Comparison of ENCODE assay signal across 10 cellular contexts in genomic region chr9:74887981-74888370, GRCh38. TPM values are rescaled to one million over a fixed set of nuclear protein-coding genes. Genes with fewer than 3 reads are reported as not detected.
A peak's percentile ranks its signal among the peaks of the same experiment; 100 is the strongest.
DNase-seq lines count a peak whose midpoint lies in the region; ATAC-seq and TF ChIP-seq lines count a peak whose summit lies in the region.
"Had no signal": no experiment of that assay in that cellular context is flagged by ENCODE, and none has a peak within 500 bp of the region (broad histone marks: within the 10 kb centered on the region; RNA-seq: fewer than 3 reads in every experiment).

No MANE protein-coding gene starts in this region.

- H3K27me3 ChIP-seq in BLaER1 treated with 17β-estradiol and CSF1 and Interleukin-3, amounts not matched to agents 10 nM and 100 nM = peaks cover 0 to 41% (median 14%) of the 10 kb centered on the region in 11 experiments; a peak in 16 of 22 replicates
- peaks cover 10% of the 10 kb centered on the region for H3K27me3 ChIP-seq in HUES48 (ENCODE audit: control insufficient read depth, insufficient read depth, low read length)

- H3K27ac Mint-ChIP-seq in effector memory CD8-positive, alpha-beta T cell = no peak overlapping the region
- no peak overlapping the region for H3K27ac Mint-ChIP-seq in natural killer cell

- H3K9me3 ChIP-seq in BLaER1 treated with 17β-estradiol and CSF1 and Interleukin-3, amounts not matched to agents 10 nM and 100 nM (replicated peaks in 1 of 11) = peaks cover 4 to 9% (median 6%) of the 10 kb centered on the region in 11 experiments; a peak in 9 of 22 replicates
- no peaks in the 10 kb centered on the region for H3K9me3 ChIP-seq in HUES48 (ENCODE audit: control insufficient read depth, insufficient read depth, low read length)

- peak overlapping the region in 10 of 11 experiments; percentile 76 to 91 (median 86); a peak in 19 of 22 replicates for H3K4me2 ChIP-seq in BLaER1 treated with 17β-estradiol and CSF1 and Interleukin-3, amounts not matched to agents 10 nM and 100 nM

- peaks cover 7% of the 10 kb centered on the region for H3K36me3 Mint-ChIP-seq in effector memory CD8-positive, alpha-beta T cell (ENCODE audit: insufficient read depth)
- H3K36me3 Mint-ChIP-seq in natural killer cell = no peaks in the 10 kb centered on the region

- H3K27me3 Mint-ChIP-seq in effector memory CD8-positive, alpha-beta T cell = peaks cover 57 to 59% of the 10 kb centered on the region in 2 donors
- H3K27me3 Mint-ChIP-seq in natural killer cell (ENCODE audit: low read depth in 2 of 2) = peaks cover 34 to 55% of the 10 kb centered on the region in 2 donors

- intact Hi-C loops in natural killer cell (cut with micrococcal nuclease) = no loop called here

- peaks cover 8 to 15% of the 10 kb centered on the region in 2 donors for H3K4me1 Mint-ChIP-seq in effector memory CD8-positive, alpha-beta T cell (ENCODE audit: low read depth in 2 of 2)
- peaks cover 17 to 21% of the 10 kb centered on the region in 2 donors for H3K4me1 Mint-ChIP-seq in natural killer cell

- H3K9ac ChIP-seq in BLaER1 treated with 17β-estradiol and CSF1 and Interleukin-3, amounts not matched to agents 10 nM and 100 nM = peak overlapping the region in 1 of 11 experiments; percentile 76; a peak in 3 of 22 replicates
- no peak overlapping the region for H3K9ac ChIP-seq in HUES48 (ENCODE audit: low read depth, low read length)

- H4K20me1 ChIP-seq in BLaER1 treated with 17β-estradiol and CSF1 and Interleukin-3, amounts not matched to agents 10 nM and 100 nM = no peaks in the 10 kb centered on the region

- TF ChIP-seq CTCF in natural killer cell (IDR thresholded peaks at IDR 0.05) = no peak

- DNase-seq in effector memory CD8-positive, alpha-beta T cell = no peak
- DNase-seq in natural killer cell = no peak
- DNase-seq in DMS153 (lab: John Stamatoyannopoulos, UW) = no peak
- DNase-seq: stimulated activated CD4-positive, alpha-beta T cell treated with anti-CD3 and anti-CD28 coated beads, Interleukin-4, amount 100 ng/mL, for 24 hours had no signal

- H3K4me3 Mint-ChIP-seq in effector memory CD8-positive, alpha-beta T cell = peak overlapping the region; percentile 86 to 94
- peak overlapping the region; percentile 84 for H3K4me3 Mint-ChIP-seq in natural killer cell

- H3K27ac ChIP-seq in BLaER1 treated with 17β-estradiol and CSF1 and Interleukin-3, amounts not matched to agents 10 nM and 100 nM = peak overlapping the region in 2 of 11 experiments; percentile 67 to 69; a peak in 1 of 22 replicates
- H3K27ac ChIP-seq in HUES48 (ENCODE audit: low read depth, low read length) = peak overlapping the region; percentile 2

- H3K36me3 ChIP-seq in BLaER1 treated with 17β-estradiol and CSF1 and Interleukin-3, amounts not matched to agents 10 nM and 100 nM = no peaks in the 10 kb centered on the region
- no peaks in the 10 kb centered on the region for H3K36me3 ChIP-seq in HUES48 (ENCODE audit: control insufficient read depth, insufficient read depth, low read length)

- peaks cover 0 to 8% of the 10 kb centered on the region in 2 donors for H3K9me3 Mint-ChIP-seq in effector memory CD8-positive, alpha-beta T cell
- H3K9me3 Mint-ChIP-seq in natural killer cell = peaks cover 2 to 6% of the 10 kb centered on the region in 2 donors

- peak overlapping the region in 9 of 10 experiments; percentile 62 to 76 (median 66); a peak in 16 of 20 replicates for H3K4me3 ChIP-seq in BLaER1 treated with 17β-estradiol and CSF1 and Interleukin-3, amounts not matched to agents 10 nM and 100 nM
- peak overlapping the region; percentile 84 for H3K4me3 ChIP-seq in HUES48 (ENCODE audit: low read depth, low read length)

- ATAC-seq in effector memory CD8-positive, alpha-beta T cell (replicated peaks) = no peak
- ATAC-seq in natural killer cell (no peak), GM21576 (IDR thresholded peaks at IDR 0.05; ENCODE audit: unreplicated experiment) (no peak), GM18858 (IDR thresholded peaks at IDR 0.05; ENCODE audit: unreplicated experiment) (no peak), HG03457 (IDR thresholded peaks at IDR 0.05; ENCODE audit: unreplicated experiment) (no peak)

- H3K4me1 ChIP-seq in BLaER1 treated with 17β-estradiol and CSF1 and Interleukin-3, amounts not matched to agents 10 nM and 100 nM = peaks cover 7 to 28% (median 14%) of the 10 kb centered on the region in 10 experiments; a peak in 18 of 20 replicates
- H3K4me1 ChIP-seq in HUES48 (ENCODE audit: control insufficient read depth, insufficient read depth, low read length) = peaks cover 6% of the 10 kb centered on the region

RNA-seq across cellular contexts. Expression of gene TRPM6, which starts 0.3 kb away (rescaled TPM):
- 10 to 100 TPM in 1 of 3 donors, under 1 TPM in 1, not detected in 1; 0.36 to 12.8 TPM for total RNA-seq in natural killer cell
- total RNA-seq: T-helper 1 cell treated with Interleukin-12 subunit alpha and Interleukin-12 subunit beta and Interleukin-4 antibody, amounts not matched to agents 30 ng/mL and 1 ng/mL, for 36 hours had no signal
